8 cellular contexts compared by ENCODE assay signal in the genomic region with DNA sequence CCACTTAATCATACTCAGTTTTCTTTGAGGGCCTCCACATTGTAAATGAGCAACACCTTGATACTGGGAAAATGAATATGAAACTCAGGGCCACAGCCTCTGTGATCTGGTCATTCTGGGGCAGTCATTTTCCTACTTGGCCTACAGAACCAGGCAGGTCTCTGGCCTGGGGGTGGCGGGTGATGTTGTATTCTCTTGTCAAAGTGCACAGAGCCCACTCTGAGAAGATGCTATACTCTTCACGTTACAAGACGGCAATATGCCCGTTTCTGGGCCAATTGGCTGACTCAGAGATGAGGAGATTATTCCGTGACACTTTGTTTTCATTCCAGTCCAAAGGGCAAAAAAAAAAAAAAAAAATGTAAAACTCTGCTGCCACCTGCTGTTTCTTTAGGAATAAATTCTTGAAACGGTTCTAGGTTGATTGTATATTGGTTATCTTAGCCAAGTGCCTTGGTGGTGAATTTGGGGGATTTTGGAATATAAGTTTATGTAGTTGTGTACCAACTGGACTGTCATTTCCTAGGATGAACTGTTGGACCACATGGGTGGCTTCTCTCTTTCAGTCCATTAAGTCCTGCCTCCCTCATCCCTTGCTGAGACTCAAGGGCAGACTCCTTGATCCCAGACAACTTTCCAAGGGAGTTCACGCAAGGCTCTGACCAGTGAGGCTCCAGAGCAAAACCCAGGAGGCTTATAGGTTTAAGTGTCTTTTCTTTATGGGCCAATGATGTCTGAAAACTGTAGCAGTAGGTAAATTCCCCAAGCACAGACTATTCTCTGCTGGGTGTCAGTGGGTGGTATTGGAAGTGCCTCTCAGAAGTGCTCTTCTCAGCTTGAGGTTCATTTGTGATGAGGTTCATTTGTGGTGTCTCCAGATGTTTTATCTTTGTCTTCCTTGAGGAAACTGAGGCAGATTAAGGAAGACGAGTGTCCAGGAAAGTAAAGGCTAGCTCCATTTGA. TPM values are rescaled to one million over a fixed set of nuclear protein-coding genes. Genes with fewer than 3 reads are reported as not detected.
DNase-seq lines count a peak whose midpoint lies in the region; ATAC-seq and TF ChIP-seq lines count a peak whose summit lies in the region.

No MANE protein-coding gene starts in this region.

- H3K27me3 ChIP-seq in esophagus squamous epithelium, result no peaks in the 10 kb centered on the region

- H3K9me3 Mint-ChIP-seq in Calu3 (ENCODE audit: low read depth, unreplicated experiment), result no peaks in the 10 kb centered on the region
- no peaks in the 10 kb centered on the region for H3K9me3 Mint-ChIP-seq in activated CD8-positive, alpha-beta memory T cell treated with anti-CD3 and anti-CD28 coated beads, Interleukin-2, amount 10 ng/mL, durations not matched to agents 7 days and 5 days (ENCODE audit: low read depth)
- H3K9me3 Mint-ChIP-seq in natural killer cell treated with Interleukin-12 subunit alpha and Interleukin-12 subunit beta and Interleukin-15 and Interleukin-18, amount 100 ng/mL, for 72 hours, result no peaks in the 10 kb centered on the region

- H3K27ac ChIP-seq in esophagus squamous epithelium, result peak overlapping the region in 3 of 4 donors; percentile 61 to 85 (median 77)

- peaks cover 0 to 57% (median 32%) of the 10 kb centered on the region in 3 donors for H3K4me1 ChIP-seq in esophagus squamous epithelium

- TF ChIP-seq CTCF in Calu3 (IDR thresholded peaks at IDR 0.05; ENCODE audit: unreplicated experiment) (peak; percentile 57), esophagus squamous epithelium (IDR thresholded peaks at IDR 0.05) (peak; percentile 32 to 71 (median 50))

- intact Hi-C loops in Calu3 (cut with micrococcal nuclease; ENCODE audit: unreplicated experiment) (loop anchor here (2.0 to 10.0 kb wide), 5 partner anchors 116 to 698 kb away; no protein-coding TSS in a partner anchor), esophagus squamous epithelium (cut with DNase I) (loop anchor here (10.0 kb wide), 1 partner anchor 568 kb away; no protein-coding TSS in a partner anchor)

- H3K4me1 Mint-ChIP-seq in Calu3 (ENCODE audit: low read depth, unreplicated experiment), result peaks cover 27% of the 10 kb centered on the region
- peaks cover 4% of the 10 kb centered on the region for H3K4me1 Mint-ChIP-seq in activated CD8-positive, alpha-beta memory T cell treated with anti-CD3 and anti-CD28 coated beads, Interleukin-2, amount 10 ng/mL, durations not matched to agents 7 days and 5 days
- no peaks in the 10 kb centered on the region for H3K4me1 Mint-ChIP-seq in natural killer cell treated with Interleukin-12 subunit alpha and Interleukin-12 subunit beta and Interleukin-15 and Interleukin-18, amount 100 ng/mL, for 72 hours (ENCODE audit: low read depth in 2 of 2)

- peak; percentile 90 for ATAC-seq in activated CD8-positive, alpha-beta memory T cell treated with anti-CD3 and anti-CD28 coated beads, Interleukin-2, amount 10 ng/mL, durations not matched to agents 7 days and 5 days
- peak; percentile 36 to 50 for ATAC-seq in natural killer cell treated with Interleukin-12 subunit alpha and Interleukin-12 subunit beta and Interleukin-15 and Interleukin-18, amount 100 ng/mL, for 72 hours
- no peak for ATAC-seq in GM18498 (IDR thresholded peaks at IDR 0.05; ENCODE audit: unreplicated experiment)

- H3K4me3 ChIP-seq in esophagus squamous epithelium, result peak overlapping the region in 1 of 4 donors; percentile 30

- H3K4me3 Mint-ChIP-seq in Calu3 (ENCODE audit: low read depth, unreplicated experiment), result no peak overlapping the region
- H3K4me3 Mint-ChIP-seq in activated CD8-positive, alpha-beta memory T cell treated with anti-CD3 and anti-CD28 coated beads, Interleukin-2, amount 10 ng/mL, durations not matched to agents 7 days and 5 days, result no peak overlapping the region
- H3K4me3 Mint-ChIP-seq in natural killer cell treated with Interleukin-12 subunit alpha and Interleukin-12 subunit beta and Interleukin-15 and Interleukin-18, amount 100 ng/mL, for 72 hours, result no peak overlapping the region

- TF ChIP-seq POLR2A in esophagus squamous epithelium (IDR thresholded peaks at IDR 0.05), result no peak

- CTCF ChIA-PET in Calu3 (lab: Charles Lee), result interaction anchor here (0.5 to 1.6 kb wide), 4 partner anchors 15 to 162 kb away, joined by 3 to 6 read pairs (median 4); no protein-coding TSS in a partner anchor
- CTCF ChIA-PET in activated CD8-positive, alpha-beta memory T cell treated with anti-CD3 and anti-CD28 coated beads, Interleukin-2, amount 10 ng/mL, durations not matched to agents 7 days and 5 days (lab: Charles Lee), result interaction anchor here (0.5 to 3.1 kb wide), 7 partner anchors 14 to 565 kb away, joined by 3 to 28 read pairs (median 8); partner anchors contain the start of gene ADM

- no peaks in the 10 kb centered on the region for H3K9me3 ChIP-seq in esophagus squamous epithelium

- WGBS in esophagus squamous epithelium, 2 donors, result 17 to 26% methylated on average over 7 to 8 of the region's 8 CpGs

- peak overlapping the region; percentile 79 for H3K27ac Mint-ChIP-seq in Calu3 (ENCODE audit: unreplicated experiment)
- H3K27ac Mint-ChIP-seq in activated CD8-positive, alpha-beta memory T cell treated with anti-CD3 and anti-CD28 coated beads, Interleukin-2, amount 10 ng/mL, durations not matched to agents 7 days and 5 days, result peak overlapping the region; percentile 48
- H3K27ac Mint-ChIP-seq in natural killer cell treated with Interleukin-12 subunit alpha and Interleukin-12 subunit beta and Interleukin-15 and Interleukin-18, amount 100 ng/mL, for 72 hours, result peak overlapping the region in 1 of 2 donors; percentile 48

- H3K27me3 Mint-ChIP-seq in Calu3 (ENCODE audit: unreplicated experiment), result peaks cover 8% of the 10 kb centered on the region
- peaks cover 30% of the 10 kb centered on the region for H3K27me3 Mint-ChIP-seq in activated CD8-positive, alpha-beta memory T cell treated with anti-CD3 and anti-CD28 coated beads, Interleukin-2, amount 10 ng/mL, durations not matched to agents 7 days and 5 days
- peaks cover 15 to 23% of the 10 kb centered on the region in 2 donors for H3K27me3 Mint-ChIP-seq in natural killer cell treated with Interleukin-12 subunit alpha and Interleukin-12 subunit beta and Interleukin-15 and Interleukin-18, amount 100 ng/mL, for 72 hours

- DNase-seq in Calu3 (peak; percentile 56), HCEC 1CT (peak; percentile 88), NCI-H748 (lab: John Stamatoyannopoulos, UW; ENCODE audit: unreplicated experiment) (peak; percentile 63), esophagus squamous epithelium (lab: John Stamatoyannopoulos, UW) (no peak), 8988T (no peak)
- peak; percentile 63 for DNase-seq in activated CD8-positive, alpha-beta memory T cell treated with anti-CD3 and anti-CD28 coated beads, Interleukin-2, amount 10 ng/mL, durations not matched to agents 7 days and 5 days
- DNase-seq in natural killer cell treated with Interleukin-12 subunit alpha and Interleukin-12 subunit beta and Interleukin-15 and Interleukin-18, amount 100 ng/mL, for 72 hours (ENCODE audit: low spot score), result no peak

- no peaks in the 10 kb centered on the region for H3K36me3 ChIP-seq in esophagus squamous epithelium

- BruUV-seq in Calu3 (replicated peaks; lab: Mats Ljungman, UMichigan), result no TSS peak

- H3K36me3 Mint-ChIP-seq in Calu3 (ENCODE audit: insufficient read depth, unreplicated experiment), result peaks cover 6% of the 10 kb centered on the region
- H3K36me3 Mint-ChIP-seq in activated CD8-positive, alpha-beta memory T cell treated with anti-CD3 and anti-CD28 coated beads, Interleukin-2, amount 10 ng/mL, durations not matched to agents 7 days and 5 days, result no peaks in the 10 kb centered on the region
- H3K36me3 Mint-ChIP-seq in natural killer cell treated with Interleukin-12 subunit alpha and Interleukin-12 subunit beta and Interleukin-15 and Interleukin-18, amount 100 ng/mL, for 72 hours, result no peaks in the 10 kb centered on the region

RNA-seq across cellular contexts. Expression of gene ADM, which starts 18.2 kb away (rescaled TPM):
- total RNA-seq in Calu3 (2022), result 2.0 and 4.6 TPM in 2 replicates
- 1 to 10 TPM in 1 of 2 experiments, under 1 TPM in 1; 0.54 to 3.7 TPM for total RNA-seq in activated CD8-positive, alpha-beta memory T cell treated with anti-CD3 and anti-CD28 coated beads, Interleukin-2, amount 10 ng/mL, durations not matched to agents 7 days and 5 days
- total RNA-seq in esophagus squamous epithelium, result 10 to 100 TPM; 14.3 to 69.6 (median 57.7) TPM
- total RNA-seq in natural killer cell treated with Interleukin-12 subunit alpha and Interleukin-12 subunit beta and Interleukin-15 and Interleukin-18, amount 100 ng/mL, for 72 hours, result 10 to 100 TPM in 1 of 2 donors, 1 to 10 TPM in 1; 2.3 to 13.0 TPM

RNA-seq across cellular contexts. Expression of gene SBF2, which starts 29.1 kb away (rescaled TPM):
- total RNA-seq in Calu3 (2022) (36.1 and 39.0 TPM in 2 replicates), esophagus squamous epithelium (10 to 100 TPM; 20.6 to 48.6 (median 26.0) TPM)
- total RNA-seq in activated CD8-positive, alpha-beta memory T cell treated with anti-CD3 and anti-CD28 coated beads, Interleukin-2, amount 10 ng/mL, durations not matched to agents 7 days and 5 days, result 1 to 10 TPM; 4.6 to 8.3 TPM
- 10 to 100 TPM; 15.4 to 20.4 TPM for total RNA-seq in natural killer cell treated with Interleukin-12 subunit alpha and Interleukin-12 subunit beta and Interleukin-15 and Interleukin-18, amount 100 ng/mL, for 72 hours

Comparison
In these comparisons a context has a peak if more than half of its experiments do, and no peak if none do; other contexts are left out.
1. DNase-seq: peak in Calu3 (single experiment), HCEC 1CT (single experiment), NCI-H748 (single experiment) and activated CD8-positive, alpha-beta memory T cell treated with anti-CD3 and anti-CD28 coated beads, Interleukin-2, amount 10 ng/mL, durations not matched to agents 7 days and 5 days (single experiment); none in esophagus squamous epithelium (single experiment), natural killer cell treated with Interleukin-12 subunit alpha and Interleukin-12 subunit beta and Interleukin-15 and Interleukin-18, amount 100 ng/mL, for 72 hours (single experiment) and 8988T (single experiment).